Comparison of ENCODE assay signal across 1 cellular context in genomic region chr14:99918781-99919180, GRCh38.
TF ChIP-seq lines count a peak whose summit lies in the region.

No MANE protein-coding gene starts in this region.

TF ChIP-seq in HepG2, 621 proteins besides CTCF, POLR2A, EP300 and RAD21 (continued from another document):
- TF ChIP-seq ZBTB14 (CRISPR knock-in tag; IDR thresholded peaks at IDR 0.05) (no peak), ZSCAN20 (CRISPR knock-in tag; IDR thresholded peaks at IDR 0.05; ENCODE audit: borderline replicate concordance) (no peak)
